24 cellular contexts compared by ENCODE assay signal in genomic region chr6:144244688-144245087, GRCh38.
"Had no signal": no experiment of that assay in that cellular context is flagged by ENCODE, and none has a peak within 500 bp of the region (broad histone marks: within the 10 kb centered on the region; RNA-seq: fewer than 3 reads in every experiment).

No MANE protein-coding gene starts in this region.

- ATAC-seq: activated CD4-positive, alpha-beta T cell treated with anti-CD3 and anti-CD28 coated beads for 36 hours; activated T-cell treated with anti-CD3 and anti-CD28 coated beads, Interleukin-2, amount 50 U/mL, for 4 hours; left ventricle myocardium superior had no signal

- H3K4me3 ChIP-seq: cardiac muscle cell, esophagus squamous epithelium, right atrium auricular region, tibial nerve had no signal

- H3K4me3 Mint-ChIP-seq: activated CD4-positive, alpha-beta memory T cell treated with anti-CD3 and anti-CD28 coated beads, Interleukin-2, amount 10 ng/mL, durations not matched to agents 7 days and 5 days; activated CD4-positive, alpha-beta T cell treated with anti-CD3 and anti-CD28 coated beads for 36 hours; activated naive CD4-positive, alpha-beta T cell treated with anti-CD3 and anti-CD28 coated beads, Interleukin-2, amount 50 U/mL, for 24 hours; activated T-cell treated with anti-CD3 and anti-CD28 coated beads, Interleukin-2, amount 50 U/mL, for 4 hours; nephron had no signal

- H3K27ac ChIP-seq: cardiac muscle cell, esophagus squamous epithelium, right atrium auricular region, tibial nerve, VCaP had no signal

- H3K36me3 Mint-ChIP-seq: activated naive CD4-positive, alpha-beta T cell treated with anti-CD3 and anti-CD28 coated beads, Interleukin-2, amount 50 U/mL, for 24 hours had no signal

- H3K9me3 ChIP-seq: esophagus squamous epithelium had no signal

- H3K27me3 ChIP-seq: cardiac muscle cell, esophagus squamous epithelium, right atrium auricular region, tibial nerve had no signal

- H3K27ac Mint-ChIP-seq: activated CD4-positive, alpha-beta memory T cell treated with anti-CD3 and anti-CD28 coated beads, Interleukin-2, amount 10 ng/mL, durations not matched to agents 7 days and 5 days; activated CD4-positive, alpha-beta T cell treated with anti-CD3 and anti-CD28 coated beads for 36 hours; activated naive CD4-positive, alpha-beta T cell treated with anti-CD3 and anti-CD28 coated beads, Interleukin-2, amount 50 U/mL, for 24 hours; nephron had no signal

- H3K36me3 ChIP-seq: cardiac muscle cell, esophagus squamous epithelium, right atrium auricular region had no signal

- H3K4me1 ChIP-seq: right atrium auricular region had no signal

- H3K9me3 Mint-ChIP-seq: activated CD4-positive, alpha-beta memory T cell treated with anti-CD3 and anti-CD28 coated beads, Interleukin-2, amount 10 ng/mL, durations not matched to agents 7 days and 5 days; activated T-cell treated with anti-CD3 and anti-CD28 coated beads, Interleukin-2, amount 50 U/mL, for 4 hours had no signal

- DNase-seq: activated CD4-positive, alpha-beta memory T cell treated with anti-CD3 and anti-CD28 coated beads, Interleukin-2, amount 10 ng/mL, durations not matched to agents 7 days and 5 days; activated CD4-positive, alpha-beta T cell treated with anti-CD3 and anti-CD28 coated beads for 36 hours; activated effector memory CD4-positive, alpha-beta T cell treated with anti-CD3 and anti-CD28 coated beads, Interleukin-2, amount 50 U/mL, for 16 hours; activated T-cell treated with anti-CD3 and anti-CD28 coated beads, Interleukin-2, amount 50 U/mL, for 4 hours; esophagus squamous epithelium; foreskin fibroblast; glutamatergic neuron; hypothalamus; kidney glomerular epithelial cell; left ventricle myocardium superior; mesendoderm; occipital lobe; small intestine; stimulated activated CD4-positive, alpha-beta T cell treated with anti-CD3 and anti-CD28 coated beads, Interleukin-4, amount 100 ng/mL, for 24 hours; stimulated activated naive CD4-positive, alpha-beta T cell; T-helper 1 cell; T1000 had no signal

- FAIRE-seq: colon, small intestine had no signal
